ENCODE assay signal across 10 cellular contexts in genomic region chr1:223702735-223703667, GRCh38. TPM values are rescaled to one million over a fixed set of nuclear protein-coding genes. Genes with fewer than 3 reads are reported as not detected.
DNase-seq lines count a peak whose midpoint lies in the region; ATAC-seq, FAIRE-seq and TF ChIP-seq lines count a peak whose summit lies in the region.
"Had no signal": no experiment of that assay in that cellular context is flagged by ENCODE, and none has a peak within 500 bp of the region (broad histone marks: within the 10 kb centered on the region; RNA-seq: fewer than 3 reads in every experiment).

No MANE protein-coding gene starts in this region.

- CTCF ChIA-PET in A549 (lab: Yijun Ruan, JAX): interaction anchor here (1.1 to 5.4 kb wide), 3 partner anchors 46 to 348 kb away, joined by 4 to 122 read pairs (median 5); no protein-coding TSS in a partner anchor

- H3K36me3 Mint-ChIP-seq in activated T-helper 2 cell treated with anti-CD3 and anti-CD28 coated beads, Interferon-gamma antibody, Interleukin-2, Interleukin-4, amounts not matched to agents 10 μg/mL and 5 μg/mL and 100 μg/mL, durations not matched to agents 14 hours and 24 hours and 36 hours (ENCODE audit: low read depth): no peaks in the 10 kb centered on the region

- no peaks in the 10 kb centered on the region for H3K9me3 Mint-ChIP-seq in activated T-helper 2 cell treated with anti-CD3 and anti-CD28 coated beads, Interferon-gamma antibody, Interleukin-2, Interleukin-4, amounts not matched to agents 10 μg/mL and 5 μg/mL and 100 μg/mL, durations not matched to agents 14 hours and 24 hours and 36 hours

- DNase-seq in A549 (ENCODE audit: low read depth in 1 of 2, low spot score in 1 of 2) (peak in 1 of 2 experiments; percentile 77), GM23248 (peak; percentile 96), glomerular visceral epithelial cell (ENCODE audit: extremely low spot score) (peak; percentile 81), NCI-H2081 (lab: John Stamatoyannopoulos, UW) (no peak), NCI-H1105 treated with DMSO at 0.1 percent for 48 hours (lab: John Stamatoyannopoulos, UW) (no peak), NOMO-1 treated with DMSO at 0.1 percent for 48 hours (lab: John Stamatoyannopoulos, UW; ENCODE audit: unreplicated experiment) (no peak)
- no peak for DNase-seq in activated T-helper 2 cell treated with anti-CD3 and anti-CD28 coated beads, Interferon-gamma antibody, Interleukin-2, Interleukin-4, amounts not matched to agents 10 μg/mL and 5 μg/mL and 100 μg/mL, durations not matched to agents 14 hours and 24 hours and 36 hours (ENCODE audit: low spot score)
- DNase-seq: mucosa of descending colon had no signal

- POLR2A ChIA-PET in A549 (lab: Yijun Ruan, JAX): interaction anchor here (1.8 kb wide), 1 partner anchor 9 kb away, joined by 4 read pairs; the partner anchor contains the start of gene CAPN2

- peak overlapping the region; percentile 48 for H3K27ac Mint-ChIP-seq in activated T-helper 2 cell treated with anti-CD3 and anti-CD28 coated beads, Interferon-gamma antibody, Interleukin-2, Interleukin-4, amounts not matched to agents 10 μg/mL and 5 μg/mL and 100 μg/mL, durations not matched to agents 14 hours and 24 hours and 36 hours

- H4K20me1 ChIP-seq in GM23248 (ENCODE audit: insufficient read depth): no peaks in the 10 kb centered on the region

- TF ChIP-seq EP300 in A549 (IDR thresholded peaks at IDR 0.05): no peak; a peak in 1 of 5 replicates

- no peak for TF ChIP-seq POLR2A in A549 (IDR thresholded peaks at IDR 0.05; ENCODE audit: low read length)

- H3K4me1 ChIP-seq in A549 (peaks cover 83% of the 10 kb centered on the region), GM23248 (ENCODE audit: insufficient read depth) (peaks cover 71% of the 10 kb centered on the region)

- no peak overlapping the region for H2AFZ ChIP-seq in GM23248

- H3K4me3 ChIP-seq in A549 (peak overlapping the region; percentile 0; the same call in 1 of the 3 replicates), GM23248 (peak overlapping the region; percentile 37)
- H3K4me3 ChIP-seq: mucosa of descending colon, suprapubic skin had no signal

- ATAC-seq in A549 (peak in 1 of 2 experiments; percentile 11; a peak in 3 of 6 replicates), HG03378 (IDR thresholded peaks at IDR 0.05; ENCODE audit: unreplicated experiment) (no peak)
- ATAC-seq: mucosa of descending colon had no signal

- peak overlapping the region; percentile 95 to 99 for H3K27ac ChIP-seq in A549
- H3K27ac ChIP-seq in GM23248: peak overlapping the region; percentile 76
- H3K27ac ChIP-seq: suprapubic skin had no signal

- H3K9ac ChIP-seq in GM23248: peak overlapping the region; percentile 67

- in situ Hi-C loops in GM23248 (cut with MboI): no loop called here

- FAIRE-seq in A549 (lab: Jason Lieb, UNC): no peak

- peaks cover 73% of the 10 kb centered on the region for H3F3A ChIP-seq in GM23248 (ENCODE audit: insufficient read depth)

- TF ChIP-seq RAD21 in A549 (conservative IDR thresholded peaks at IDR 0.05 in 1 of 2, IDR thresholded peaks at IDR 0.05 in 1 of 2): no peak

- intact Hi-C loops in activated T-helper 2 cell treated with anti-CD3 and anti-CD28 coated beads, Interferon-gamma antibody, Interleukin-2, Interleukin-4, amounts not matched to agents 10 μg/mL and 5 μg/mL and 100 μg/mL, durations not matched to agents 14 hours and 24 hours and 36 hours (cut with micrococcal nuclease): loop anchor here (1.0 to 10.0 kb wide), 5 partner anchors 9 to 629 kb away; partner anchors contain the start of genes CAPN2, FBXO28 and NVL

- H3K4me3 Mint-ChIP-seq in activated T-helper 2 cell treated with anti-CD3 and anti-CD28 coated beads, Interferon-gamma antibody, Interleukin-2, Interleukin-4, amounts not matched to agents 10 μg/mL and 5 μg/mL and 100 μg/mL, durations not matched to agents 14 hours and 24 hours and 36 hours (ENCODE audit: low read depth): no peak overlapping the region

- H3K9me3 ChIP-seq in A549: no peaks in the 10 kb centered on the region
- H3K9me3 ChIP-seq in GM23248 (ENCODE audit: low read depth): no peaks in the 10 kb centered on the region
- H3K9me3 ChIP-seq: mucosa of descending colon, suprapubic skin had no signal

- no peaks in the 10 kb centered on the region for H3K27me3 ChIP-seq in GM23248 (replicated peaks; ENCODE audit: insufficient read depth)
- H3K27me3 ChIP-seq: suprapubic skin had no signal

- TF ChIP-seq CTCF in A549 (IDR thresholded peaks at IDR 0.05): no peak

- peaks cover 59% of the 10 kb centered on the region for H3K4me1 Mint-ChIP-seq in activated T-helper 2 cell treated with anti-CD3 and anti-CD28 coated beads, Interferon-gamma antibody, Interleukin-2, Interleukin-4, amounts not matched to agents 10 μg/mL and 5 μg/mL and 100 μg/mL, durations not matched to agents 14 hours and 24 hours and 36 hours (ENCODE audit: low read depth)

- H3K27me3 Mint-ChIP-seq in activated T-helper 2 cell treated with anti-CD3 and anti-CD28 coated beads, Interferon-gamma antibody, Interleukin-2, Interleukin-4, amounts not matched to agents 10 μg/mL and 5 μg/mL and 100 μg/mL, durations not matched to agents 14 hours and 24 hours and 36 hours (ENCODE audit: low read depth): no peaks in the 10 kb centered on the region

- H3K4me2 ChIP-seq in A549 (peak overlapping the region; percentile 82), GM23248 (ENCODE audit: unreplicated experiment) (peak overlapping the region; percentile 45)

- H3K9me2 ChIP-seq in GM23248 (ENCODE audit: insufficient read depth): no peaks in the 10 kb centered on the region

- H3K36me3 ChIP-seq in GM23248 (ENCODE audit: low read depth): no peaks in the 10 kb centered on the region
- H3K36me3 ChIP-seq: suprapubic skin had no signal

- 47% methylated on average over 4 of the region's 4 CpGs for WGBS in A549 (ENCODE audit: missing lambda C conversion rate)
- WGBS in GM23248 (ENCODE audit: low coverage in 1 of 2, low lambda C conversion rate in 2 of 2, missing lambda C conversion rate in 2 of 2), 2 experiments: 51 to 53% methylated on average over 4 of the region's 4 CpGs

- H3K79me2 ChIP-seq in GM23248 (ENCODE audit: insufficient read depth): no peaks in the 10 kb centered on the region

TF ChIP-seq in A549, 52 proteins besides CTCF, POLR2A, EP300 and RAD21 (continues in another document):
- TF ChIP-seq HOXB5 (CRISPR knock-in tag; IDR thresholded peaks at IDR 0.05): no peak
- TF ChIP-seq JUNB (IDR thresholded peaks at IDR 0.05): peak; percentile 40
- no peak for TF ChIP-seq ELK1 (IDR thresholded peaks at IDR 0.05; ENCODE audit: low read depth, low read length)
- TF ChIP-seq FOXS1 (CRISPR knock-in tag; IDR thresholded peaks at IDR 0.05): 0 out of 2 replicates have a peak, but pooled peaks have one; percentile 35
- TF ChIP-seq EHF (CRISPR knock-in tag; IDR thresholded peaks at IDR 0.05): no peak
- TF ChIP-seq TFCP2L1 (CRISPR knock-in tag; IDR thresholded peaks at IDR 0.05): no peak
- TF ChIP-seq BHLHE40 (IDR thresholded peaks at IDR 0.05; ENCODE audit: low read depth, low read length): no peak
- no peak for TF ChIP-seq ESRRA (IDR thresholded peaks at IDR 0.05; ENCODE audit: borderline replicate concordance, low read length)
- peak; percentile 53; the same call in 1 of the 2 replicates for TF ChIP-seq FOSL2 (IDR thresholded peaks at IDR 0.05)
- TF ChIP-seq FOSL2 (CRISPR knock-in tag; IDR thresholded peaks at IDR 0.05): peak; percentile 89
- no peak for TF ChIP-seq RCOR1 (IDR thresholded peaks at IDR 0.05; ENCODE audit: low read depth, low read length)
- no peak for TF ChIP-seq PBX3 (IDR thresholded peaks at IDR 0.05)

RNA-seq across cellular contexts. Expression of gene CAPN2, which starts 9.3 kb away (rescaled TPM):
- polyA plus RNA-seq in A549 (2011; rRNA removed): 199 and 217 TPM in 2 replicates
- 132 and 138 TPM in 2 replicates for polyA plus RNA-seq in A549 (2012; cell fraction: cytosol; rRNA removed)
- polyA plus RNA-seq in A549 (2012; cell fraction: nucleus; rRNA removed): 115 and 134 TPM in 2 replicates
- 285 to 327 TPM (median 300 TPM) in 3 replicates for polyA plus RNA-seq in A549 (2017; fragmentation: RNase III; extraction: RNeasy Plus Mini Kit Qiagen cat#74134 plus additional on column Dnase treatment)
- 153 and 163 TPM in 2 replicates for polyA minus RNA-seq in A549 (2011; rRNA and poly(A)+ RNA removed)
- total RNA-seq in GM23248 (2014; rRNA removed; shearing (Covaris generic)): 214 and 223 TPM in 2 replicates
- 261 and 272 TPM in 2 replicates for polyA plus RNA-seq in GM23248 (2016; fragmentation: Nextera tagmentation; extraction: Ambion mirVana)
- total RNA-seq in activated T-helper 2 cell treated with anti-CD3 and anti-CD28 coated beads, Interferon-gamma antibody, Interleukin-2, Interleukin-4, amounts not matched to agents 10 μg/mL and 5 μg/mL and 100 μg/mL, durations not matched to agents 14 hours and 24 hours and 36 hours: 91.3 and 93.5 TPM in 2 replicates

RNA-seq across cellular contexts. Expression of gene CAPN8, which starts 37.5 kb away (rescaled TPM):
- 1.5 and 2.4 TPM in 2 replicates for polyA plus RNA-seq in A549 (2011; rRNA removed)
- 0.13 and 0.25 TPM in 2 replicates for polyA plus RNA-seq in A549 (2012; cell fraction: cytosol; rRNA removed)
- polyA plus RNA-seq in A549 (2012; cell fraction: nucleus; rRNA removed): 1.5 and 2.3 TPM in 2 replicates
- polyA plus RNA-seq in A549 (2017; fragmentation: RNase III; extraction: RNeasy Plus Mini Kit Qiagen cat#74134 plus additional on column Dnase treatment): 0.20 to 0.51 TPM (median 0.39 TPM) in 3 replicates
- 0.87 and 1.5 TPM in 2 replicates for polyA minus RNA-seq in A549 (2011; rRNA and poly(A)+ RNA removed)
- 0.25 TPM in 1 of 2 replicates, not detected in the other for total RNA-seq in GM23248 (2014; rRNA removed; shearing (Covaris generic))
- polyA plus RNA-seq in GM23248 (2016; fragmentation: Nextera tagmentation; extraction: Ambion mirVana): not detected in 2 replicates
- not detected in 2 replicates for total RNA-seq in activated T-helper 2 cell treated with anti-CD3 and anti-CD28 coated beads, Interferon-gamma antibody, Interleukin-2, Interleukin-4, amounts not matched to agents 10 μg/mL and 5 μg/mL and 100 μg/mL, durations not matched to agents 14 hours and 24 hours and 36 hours

Comparison
In these comparisons a context has a peak if more than half of its experiments do, and no peak if none do; other contexts are left out.
1. DNase-seq: peak in GM23248 (single experiment) and glomerular visceral epithelial cell (single experiment); none in activated T-helper 2 cell treated with anti-CD3 and anti-CD28 coated beads, Interferon-gamma antibody, Interleukin-2, Interleukin-4, amounts not matched to agents 10 μg/mL and 5 μg/mL and 100 μg/mL, durations not matched to agents 14 hours and 24 hours and 36 hours (single experiment), NCI-H2081 (0 of 2), NCI-H1105 treated with DMSO at 0.1 percent for 48 hours (single experiment) and NOMO-1 treated with DMSO at 0.1 percent for 48 hours (single experiment).